ENCODE assay signal across 1 cellular context in genomic region chr9:115671236-115671770, GRCh38.
TF ChIP-seq lines count a peak whose summit lies in the region.

No MANE protein-coding gene starts in this region.

TF ChIP-seq in SK-N-SH treated with all-trans-retinoic acid at 6 μM for 48 hours, 23 proteins besides CTCF, POLR2A, EP300 and RAD21 (continued from another document):
- TF ChIP-seq POU6F1 (CRISPR knock-in tag; IDR thresholded peaks at IDR 0.05; ENCODE audit: borderline replicate concordance, low read depth): no peak
- TF ChIP-seq GLIS3 (CRISPR knock-in tag; IDR thresholded peaks at IDR 0.05): no peak
- TF ChIP-seq ZFP3 (CRISPR knock-in tag; IDR thresholded peaks at IDR 0.05): no peak
- no peak for TF ChIP-seq PPARA (CRISPR knock-in tag; IDR thresholded peaks at IDR 0.05; ENCODE audit: borderline replicate concordance)
- no peak for TF ChIP-seq ZFP30 (CRISPR knock-in tag; IDR thresholded peaks at IDR 0.05)
- no peak for TF ChIP-seq RARB (CRISPR knock-in tag; IDR thresholded peaks at IDR 0.05)
- no peak for TF ChIP-seq ARNTL (CRISPR knock-in tag; IDR thresholded peaks at IDR 0.05; ENCODE audit: borderline replicate concordance, low read depth)
- no peak for TF ChIP-seq TCF4 (CRISPR knock-in tag; IDR thresholded peaks at IDR 0.05; ENCODE audit: borderline replicate concordance)
- no peak for TF ChIP-seq ESRRG (CRISPR knock-in tag; IDR thresholded peaks at IDR 0.05)
